In the genomic region with DNA sequence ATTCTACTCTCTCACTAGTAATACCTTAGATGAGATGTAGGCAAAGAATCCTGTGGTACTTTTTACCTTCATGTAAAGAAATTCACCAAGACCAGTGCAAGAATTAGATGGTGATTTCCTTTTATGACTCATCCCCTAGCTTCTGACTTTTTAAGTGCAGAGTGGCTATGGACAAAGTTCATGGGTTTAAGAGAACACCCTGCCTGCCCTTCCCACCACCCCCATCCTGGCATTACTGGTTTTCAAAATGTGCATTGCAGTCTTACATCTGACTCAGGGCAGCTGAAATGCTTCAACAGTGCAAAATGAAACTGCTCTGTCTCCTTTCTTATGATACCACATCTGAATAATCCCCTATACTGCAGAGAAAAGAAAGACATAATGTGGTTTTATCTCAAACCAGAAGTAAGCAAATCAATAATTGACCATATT, we compare ENCODE assay signal across 9 cellular contexts. TPM values are rescaled to one million over a fixed set of nuclear protein-coding genes. Genes with fewer than 3 reads are reported as not detected.
DNase-seq lines count a peak whose midpoint lies in the region; ATAC-seq, FAIRE-seq and TF ChIP-seq lines count a peak whose summit lies in the region.
"Had no signal": no experiment of that assay in that cellular context is flagged by ENCODE, and none has a peak within 500 bp of the region (broad histone marks: within the 10 kb centered on the region; RNA-seq: fewer than 3 reads in every experiment).

No MANE protein-coding gene starts in this region.

- peak overlapping the region; percentile 7 for H3K4me3 Mint-ChIP-seq in astrocyte (ENCODE audit: unreplicated experiment)
- H3K4me3 Mint-ChIP-seq: activated naive CD4-positive, alpha-beta T cell treated with anti-CD3 and anti-CD28 coated beads, Interleukin-2, amount 50 U/mL, for 24 hours had no signal

- H3K36me3 Mint-ChIP-seq in astrocyte (ENCODE audit: low read depth, unreplicated experiment) = no peaks in the 10 kb centered on the region

- no peak overlapping the region for H3K4me3 ChIP-seq in astrocyte (ENCODE audit: insufficient read depth, low read depth, low read length)

- no peak overlapping the region for H3K9ac ChIP-seq in astrocyte (ENCODE audit: low read length)

- no peak overlapping the region for H2AFZ ChIP-seq in astrocyte (ENCODE audit: low read depth, low read length)

- TF ChIP-seq CTCF in astrocyte (IDR thresholded peaks at IDR 0.05; ENCODE audit: insufficient read depth, low read depth, low read length) = no peak

- DNase-seq in A172 (ENCODE audit: low spot score) = peak; percentile 53
- peak; percentile 54 for DNase-seq in astrocyte (ENCODE audit: low read depth)
- peak; percentile 71 for DNase-seq in stimulated activated CD4-positive, alpha-beta T cell treated with anti-CD3 and anti-CD28 coated beads, Interleukin-1b, Interleukin-23, amount 100 ng/mL, for 48 hours
- no peak for DNase-seq in D341Med (ENCODE audit: low spot score)
- no peak for DNase-seq in 8988T
- DNase-seq in hippocampal formation (lab: John Stamatoyannopoulos, UW) = no peak

- H3K9me3 ChIP-seq in astrocyte (ENCODE audit: insufficient read depth, low read depth, low read length) = no peaks in the 10 kb centered on the region

- no peaks in the 10 kb centered on the region for H3K27me3 ChIP-seq in astrocyte (ENCODE audit: insufficient read depth, low read length)

- H3K79me2 ChIP-seq in astrocyte (ENCODE audit: insufficient read depth, low read length) = no peaks in the 10 kb centered on the region

- no peaks in the 10 kb centered on the region for H3K27me3 Mint-ChIP-seq in astrocyte (ENCODE audit: low read depth, unreplicated experiment)
- H3K27me3 Mint-ChIP-seq: activated naive CD4-positive, alpha-beta T cell treated with anti-CD3 and anti-CD28 coated beads, Interleukin-2, amount 50 U/mL, for 24 hours had no signal

- no peaks in the 10 kb centered on the region for H4K20me1 ChIP-seq in astrocyte (ENCODE audit: insufficient read depth, low read length)

- ATAC-seq in GM19351 (IDR thresholded peaks at IDR 0.05; ENCODE audit: unreplicated experiment) = peak; percentile 52
- ATAC-seq in HG03196 (IDR thresholded peaks at IDR 0.05; ENCODE audit: unreplicated experiment) = peak; percentile 86

- no peaks in the 10 kb centered on the region for H3K9me3 Mint-ChIP-seq in astrocyte (ENCODE audit: unreplicated experiment)
- H3K9me3 Mint-ChIP-seq: activated naive CD4-positive, alpha-beta T cell treated with anti-CD3 and anti-CD28 coated beads, Interleukin-2, amount 50 U/mL, for 24 hours had no signal

- H3K27ac Mint-ChIP-seq in astrocyte (ENCODE audit: unreplicated experiment) = peak overlapping the region; percentile 11
- H3K27ac Mint-ChIP-seq: activated naive CD4-positive, alpha-beta T cell treated with anti-CD3 and anti-CD28 coated beads, Interleukin-2, amount 50 U/mL, for 24 hours had no signal

- no peak for FAIRE-seq in astrocyte (lab: Jason Lieb, UNC)

- peak overlapping the region; percentile 53 for H3K4me2 ChIP-seq in astrocyte (ENCODE audit: low read length)

- H3K4me1 ChIP-seq in astrocyte (ENCODE audit: insufficient read depth, low read length) = peaks cover 9% of the 10 kb centered on the region

- H3K27ac ChIP-seq in astrocyte (ENCODE audit: low read depth, low read length) = no peak overlapping the region

- no peaks in the 10 kb centered on the region for H3K36me3 ChIP-seq in astrocyte (ENCODE audit: insufficient read depth, low read length)

- peaks cover 30% of the 10 kb centered on the region for H3K4me1 Mint-ChIP-seq in astrocyte (ENCODE audit: low read depth, unreplicated experiment)

RNA-seq across cellular contexts. Expression of a gene that starts 22.6 kb away (rescaled TPM):
- 29.8 and 37.3 TPM in 2 replicates for total RNA-seq in A172 (2014; rRNA removed; shearing (Covaris generic))
- 21.7 and 24.4 TPM in 2 replicates for total RNA-seq in astrocyte

RNA-seq across cellular contexts. Expression of a gene that starts 22.7 kb away (rescaled TPM):
- total RNA-seq in A172 (2014; rRNA removed; shearing (Covaris generic)) = 7.9 and 8.8 TPM in 2 replicates
- 9.0 and 9.2 TPM in 2 replicates for total RNA-seq in astrocyte

Comparison
In these comparisons a context has a peak if more than half of its experiments do, and no peak if none do; other contexts are left out.
1. DNase-seq: peak in A172 (single experiment), astrocyte (single experiment) and stimulated activated CD4-positive, alpha-beta T cell treated with anti-CD3 and anti-CD28 coated beads, Interleukin-1b, Interleukin-23, amount 100 ng/mL, for 48 hours (single experiment); none in D341Med (single experiment), 8988T (single experiment) and hippocampal formation (0 of 2).